In genomic region chr11:78176605-78177141, GRCh38 we compare ENCODE assay signal across 30 cellular contexts.
"Had no signal": no experiment of that assay in that cellular context is flagged by ENCODE, and none has a peak within 500 bp of the region (broad histone marks: within the 10 kb centered on the region; RNA-seq: fewer than 3 reads in every experiment).

No MANE protein-coding gene starts in this region.

- H3K27ac ChIP-seq: colonic mucosa, esophagus squamous epithelium, heart right ventricle, left lung, psoas muscle, sigmoid colon, stomach, testis, upper lobe of left lung had no signal

- H3K4me3 Mint-ChIP-seq: dendritic cell treated with granulocyte-macrophage colony-stimulating factor and Interleukin-4, amounts not matched to agents 40 ng/mL and 50 ng/mL, for 4 days; mesothelial cell of epicardium; naive B cell; natural killer cell treated with Interleukin-12 subunit alpha and Interleukin-12 subunit beta and Interleukin-15 and Interleukin-18, amount 100 ng/mL, for 72 hours; stimulated activated effector memory CD8-positive, alpha-beta T cell treated with anti-CD3 and anti-CD28 coated beads, Interleukin-12 subunit alpha, Interleukin-12 subunit beta, amount 100 ng/mL, for 72 hours had no signal

- H3K36me3 ChIP-seq: colonic mucosa had no signal

- FAIRE-seq: islet of Langerhans, urothelium cell line had no signal

- H3K4me1 Mint-ChIP-seq: mesothelial cell of epicardium had no signal

- H3K9me3 Mint-ChIP-seq: natural killer cell treated with Interleukin-12 subunit alpha and Interleukin-12 subunit beta and Interleukin-15 and Interleukin-18, amount 100 ng/mL, for 72 hours had no signal

- H3K4me1 ChIP-seq: colonic mucosa, psoas muscle, stomach, testis, upper lobe of left lung had no signal

- H3K4me3 ChIP-seq: colonic mucosa, esophagus squamous epithelium, heart right ventricle, left lung, mucosa of descending colon, psoas muscle, sigmoid colon, stomach, testis, tibial artery, upper lobe of left lung had no signal

- H3K9me3 ChIP-seq: colonic mucosa, esophagus squamous epithelium, left lung, mucosa of descending colon, psoas muscle, sigmoid colon, stomach, testis, tibial artery, upper lobe of left lung had no signal

- H3K27me3 ChIP-seq: colonic mucosa, esophagus squamous epithelium, heart right ventricle, left lung, sigmoid colon, stomach, testis, tibial artery, upper lobe of left lung had no signal

- H3K27me3 Mint-ChIP-seq: dendritic cell treated with granulocyte-macrophage colony-stimulating factor and Interleukin-4, amounts not matched to agents 40 ng/mL and 50 ng/mL, for 4 days; naive B cell; natural killer cell treated with Interleukin-12 subunit alpha and Interleukin-12 subunit beta and Interleukin-15 and Interleukin-18, amount 100 ng/mL, for 72 hours had no signal

- ATAC-seq: heart right ventricle; left cardiac atrium; left lung; mucosa of descending colon; natural killer cell treated with Interleukin-12 subunit alpha and Interleukin-12 subunit beta and Interleukin-15 and Interleukin-18, amount 100 ng/mL, for 72 hours; psoas muscle; right cardiac atrium; stimulated activated effector memory CD8-positive, alpha-beta T cell treated with anti-CD3 and anti-CD28 coated beads, Interleukin-12 subunit alpha, Interleukin-12 subunit beta, amount 100 ng/mL, for 72 hours had no signal

- H3K27ac Mint-ChIP-seq: dendritic cell treated with granulocyte-macrophage colony-stimulating factor and Interleukin-4, amounts not matched to agents 40 ng/mL and 50 ng/mL, for 4 days; mesothelial cell of epicardium; natural killer cell treated with Interleukin-12 subunit alpha and Interleukin-12 subunit beta and Interleukin-15 and Interleukin-18, amount 100 ng/mL, for 72 hours; stimulated activated effector memory CD8-positive, alpha-beta T cell treated with anti-CD3 and anti-CD28 coated beads, Interleukin-12 subunit alpha, Interleukin-12 subunit beta, amount 100 ng/mL, for 72 hours had no signal

- DNase-seq: colonic mucosa; effector memory CD4-positive, alpha-beta T cell; erythroblast; esophagus squamous epithelium; foreskin melanocyte; glutamatergic neuron; heart right ventricle; hippocampal formation; left cardiac atrium; left lung; mesenchymal stem cell; mucosa of descending colon; naive B cell; nucleus accumbens; psoas muscle; right cardiac atrium; stimulated activated CD4-positive, alpha-beta T cell treated with anti-CD3 and anti-CD28 coated beads, Interleukin-2, amount 100 ng/mL, for 24 hours; stimulated activated CD4-positive, alpha-beta T cell treated with anti-CD3 and anti-CD28 coated beads, Interleukin-4, amount 100 ng/mL, for 24 hours; stimulated activated naive CD4-positive, alpha-beta T cell treated with Interleukin-2 at 50 U/mL for 16 hours; stomach; testis; tibial artery; upper lobe of left lung had no signal
